12 cellular contexts compared by ENCODE assay signal in the genomic region with DNA sequence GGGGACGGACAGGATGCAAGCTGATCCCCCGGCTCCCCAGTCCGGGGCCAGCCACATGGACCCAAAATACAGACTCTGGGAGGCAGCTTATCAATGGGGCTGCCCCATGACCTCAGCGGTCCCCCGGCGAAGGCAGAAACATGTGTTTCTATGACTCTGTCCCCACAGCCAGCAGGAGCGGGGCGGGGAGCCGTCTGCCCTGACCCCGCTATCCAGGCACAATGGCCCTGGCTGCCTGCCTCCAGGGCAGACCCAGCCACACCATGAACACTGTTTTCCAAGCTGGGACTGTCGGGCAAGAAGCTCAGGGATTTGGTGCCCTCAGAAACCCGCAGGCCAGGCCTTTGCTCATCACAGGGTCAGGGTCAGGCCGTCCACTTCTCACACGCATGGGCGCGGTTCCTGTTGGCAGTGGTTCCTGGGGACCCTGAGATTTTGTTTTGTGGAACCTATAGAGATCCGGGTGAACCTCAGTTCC.
DNase-seq lines count a peak whose midpoint lies in the region; ATAC-seq, FAIRE-seq and TF ChIP-seq lines count a peak whose summit lies in the region.
"Had no signal": no experiment of that assay in that cellular context is flagged by ENCODE, and none has a peak within 500 bp of the region (broad histone marks: within the 10 kb centered on the region; RNA-seq: fewer than 3 reads in every experiment).

No MANE protein-coding gene starts in this region.

- no peak for FAIRE-seq in GM12891 (lab: Jason Lieb, UNC)
- FAIRE-seq: K562 had no signal

- ATAC-seq in RWPE2 (ENCODE audit: low read depth): peak; percentile 6; the same call in 2 of the 3 replicates
- no peak for ATAC-seq in GM21515 (IDR thresholded peaks at IDR 0.05; ENCODE audit: unreplicated experiment)

- H3K36me3 ChIP-seq in RWPE2 (ENCODE audit: low read depth) (peaks cover 88% of the 10 kb centered on the region), esophagus squamous epithelium (peaks cover 12 to 77% (median 14%) of the 10 kb centered on the region in 3 donors), muscle layer of duodenum (ENCODE audit: control insufficient read depth in 1 of 2, insufficient read depth in 2 of 2, low read length in 2 of 2) (peaks cover 20 to 37% of the 10 kb centered on the region in 2 donors), testis (ENCODE audit: low read depth, missing control alignments) (no peaks in the 10 kb centered on the region)

- H3K27ac ChIP-seq in RWPE2 (ENCODE audit: poor library complexity, severe bottlenecking) (peak overlapping the region; percentile 73), esophagus squamous epithelium (peak overlapping the region; percentile 70 to 94 (median 86)), muscle layer of duodenum (ENCODE audit: low read length) (peak overlapping the region; percentile 51), testis (peak overlapping the region; percentile 61 to 89)

- peaks cover 15% of the 10 kb centered on the region for H3K4me1 ChIP-seq in RWPE2 (ENCODE audit: insufficient read depth, poor library complexity, severe bottlenecking)
- H3K4me1 ChIP-seq in esophagus squamous epithelium: peaks cover 27 to 73% (median 28%) of the 10 kb centered on the region in 3 donors
- peaks cover 7 to 37% of the 10 kb centered on the region in 2 donors for H3K4me1 ChIP-seq in muscle layer of duodenum (ENCODE audit: control insufficient read depth in 1 of 2, insufficient read depth in 2 of 2, low read length in 2 of 2)
- H3K4me1 ChIP-seq in testis: peaks cover 65% of the 10 kb centered on the region

- TF ChIP-seq CTCF in RWPE2 (IDR thresholded peaks at IDR 0.05; ENCODE audit: poor library complexity, severe bottlenecking) (no peak), esophagus squamous epithelium (IDR thresholded peaks at IDR 0.05) (no peak), testis (IDR thresholded peaks at IDR 0.05) (no peak)

- DNase-seq in RWPE2 (ENCODE audit: low spot score): no peak
- no peak for DNase-seq in esophagus squamous epithelium (lab: John Stamatoyannopoulos, UW)
- DNase-seq in testis: no peak
- no peak for DNase-seq in central memory CD4-positive, alpha-beta T cell
- DNase-seq in GM12891 (ENCODE audit: insufficient read length, low spot score): no peak
- DNase-seq in amniotic stem cell (lab: John Stamatoyannopoulos, UW): no peak
- DNase-seq: activated naive CD4-positive, alpha-beta T cell treated with Interleukin-2 at 50 U/mL for 16 hours; islet precursor cell; RPMI8226 had no signal

- 30 to 57% methylated on average over 2 to 6 of the region's 17 CpGs for WGBS in esophagus squamous epithelium, 2 donors
- WGBS in testis, 2 donors: 33 to 45% methylated on average over 15 to 17 of the region's 17 CpGs

- H3K4me3 ChIP-seq in RWPE2 (ENCODE audit: severe bottlenecking): no peak overlapping the region
- no peak overlapping the region for H3K4me3 ChIP-seq in esophagus squamous epithelium
- peak overlapping the region in 1 of 2 donors; percentile 22 for H3K4me3 ChIP-seq in muscle layer of duodenum (ENCODE audit: low read depth in 1 of 2, low read length in 2 of 2)
- H3K4me3 ChIP-seq in testis: no peak overlapping the region
- H3K4me3 ChIP-seq: K562 had no signal

- TF ChIP-seq POLR2A in esophagus squamous epithelium (IDR thresholded peaks at IDR 0.05): no peak
- no peak for TF ChIP-seq POLR2A in testis (IDR thresholded peaks at IDR 0.05)
- TF ChIP-seq POLR2A in GM12891 (IDR thresholded peaks at IDR 0.05; ENCODE audit: low read depth, low read length): no peak

- intact Hi-C loops in esophagus squamous epithelium (cut with DNase I): no loop called here
- intact Hi-C loops in testis (cut with DNase I; ENCODE audit: low total_unique reads): loop anchor here (10.0 kb wide), 1 partner anchor 55 kb away; no protein-coding TSS in a partner anchor

- H3K9me3 ChIP-seq in RWPE2 (ENCODE audit: severe bottlenecking) (no peaks in the 10 kb centered on the region), esophagus squamous epithelium (no peaks in the 10 kb centered on the region), muscle layer of duodenum (ENCODE audit: control insufficient read depth in 1 of 2, low read length in 2 of 2) (no peaks in the 10 kb centered on the region), testis (no peaks in the 10 kb centered on the region)

- no peaks in the 10 kb centered on the region for H3K27me3 ChIP-seq in RWPE2 (ENCODE audit: insufficient read depth, poor library complexity, severe bottlenecking)
- H3K27me3 ChIP-seq in esophagus squamous epithelium: no peaks in the 10 kb centered on the region
- H3K27me3 ChIP-seq in muscle layer of duodenum (ENCODE audit: low read depth, low read length): no peaks in the 10 kb centered on the region
- no peaks in the 10 kb centered on the region for H3K27me3 ChIP-seq in testis

TF ChIP-seq in GM12891, 5 proteins besides CTCF, POLR2A, EP300 and RAD21:
- TF ChIP-seq PAX5 (IDR thresholded peaks at IDR 0.05; ENCODE audit: insufficient read depth, low read length, severe bottlenecking): no peak
